ENCODE assay signal across 26 cellular contexts in the genomic region with DNA sequence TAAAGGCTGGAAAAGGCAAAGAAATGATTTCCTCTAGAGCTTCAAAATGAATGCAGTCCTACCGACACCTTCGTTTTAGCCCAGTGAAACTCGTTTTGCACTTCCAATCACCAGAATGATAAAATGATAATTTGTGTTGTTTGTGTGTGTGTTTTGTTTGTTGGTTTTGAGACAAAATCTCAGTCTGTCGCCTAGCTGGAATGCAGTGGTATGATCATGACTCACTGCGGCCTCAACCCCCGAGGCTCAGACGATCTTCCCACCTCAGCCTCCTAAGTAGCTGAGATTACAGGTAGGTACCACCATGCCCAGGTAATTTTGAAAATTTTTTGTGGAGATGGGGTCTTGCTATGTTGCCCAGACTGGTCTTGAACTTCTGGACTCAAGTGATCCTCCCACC. TPM values are rescaled to one million over a fixed set of nuclear protein-coding genes. Genes with fewer than 3 reads are reported as not detected.
"Had no signal": no experiment of that assay in that cellular context is flagged by ENCODE, and none has a peak within 500 bp of the region (broad histone marks: within the 10 kb centered on the region; RNA-seq: fewer than 3 reads in every experiment).

No MANE protein-coding gene starts in this region.

- DNase-seq: KBM-7, MV-4-11, NCI-H1048, NCI-H1105, NCI-H1417, NCI-H1436 treated with DMSO at 0.1 percent for 48 hours, NCI-H1694, NCI-H187 treated with DMSO at 0.1 percent for 48 hours, NCI-H2029 treated with DMSO at 0.1 percent for 48 hours, NCI-H2171, NCI-H226, NCI-H446, NCI-H510A, NCI-H524 treated with DMSO at 0.1 percent for 48 hours, NCI-H69, NCI-H774, PC-9, Peyer's patch, SHP77 treated with DMSO at 0.1 percent for 48 hours, SJCRH30 had no signal

- H3K4me2 ChIP-seq: PC-9 had no signal

- ATAC-seq: Right ventricle myocardium inferior, SK-N-SH treated with all-trans-retinoic acid at 6 μM for 48 hours had no signal

- H3K4me1 ChIP-seq: SJCRH30 had no signal

- H3K4me3 Mint-ChIP-seq: IgD-negative memory B cell had no signal

- H3K27ac Mint-ChIP-seq: IgD-negative memory B cell had no signal

- H3K36me3 ChIP-seq: Peyer's patch, SJCRH30 had no signal

- H3K27ac ChIP-seq: HL-60, PC-9, Peyer's patch, SJCRH30 had no signal

- H2AFZ ChIP-seq: PC-9 had no signal

- H3K4me3 ChIP-seq: PC-9, Peyer's patch, SJCRH30 had no signal

- H3K9me3 ChIP-seq: Peyer's patch had no signal

- H3K27me3 ChIP-seq: Peyer's patch had no signal

RNA-seq across cellular contexts. Expression of a gene that starts 3.4 kb away (rescaled TPM):
- total RNA-seq: LHCN-M2, Right ventricle myocardium inferior, RPMI7951, SJCRH30 had no signal
- polyA plus RNA-seq: IgD-negative memory B cell had no signal
